40 cellular contexts compared by ENCODE assay signal in genomic region chr12:100808777-100809176, GRCh38. TPM values are rescaled to one million over a fixed set of nuclear protein-coding genes. Genes with fewer than 3 reads are reported as not detected.
"Had no signal": no experiment of that assay in that cellular context is flagged by ENCODE, and none has a peak within 500 bp of the region (broad histone marks: within the 10 kb centered on the region; RNA-seq: fewer than 3 reads in every experiment).

No MANE protein-coding gene starts in this region.

- H3K4me1 Mint-ChIP-seq: activated naive CD4-positive, alpha-beta T cell treated with anti-CD3 and anti-CD28 coated beads, Interleukin-2, amount 10 ng/mL, durations not matched to agents 7 days and 5 days; activated naive CD4-positive, alpha-beta T cell treated with anti-CD3 and anti-CD28 coated beads, Interleukin-2, amount 50 U/mL, for 24 hours; activated naive CD8-positive, alpha-beta T cell treated with anti-CD3 and anti-CD28 coated beads for 36 hours; activated naive CD8-positive, alpha-beta T cell treated with anti-CD3 and anti-CD28 coated beads, Interleukin-2, amount 10 ng/mL, durations not matched to agents 7 days and 5 days; activated naive CD8-positive, alpha-beta T cell treated with anti-CD3 and anti-CD28 coated beads, Interleukin-2, amount 50 U/mL, for 24 hours; activated T-helper 17 cell treated with anti-CD3 and anti-CD28 coated beads, Interleukin-2, amount 50 U/mL, for 72 hours; brain; central memory CD8-positive, alpha-beta T cell had no signal

- H3K9me3 Mint-ChIP-seq: activated T-helper 1 cell treated with anti-CD3 and anti-CD28 coated beads, Interleukin-12 subunit alpha, Interleukin-12 subunit beta, Interleukin-2, Interleukin-4 antibody, amounts not matched to agents 30 ng/mL and 10 ng/mL and 1 ng/mL, durations not matched to agents 14 hours and 24 hours and 36 hours; activated T-helper 2 cell treated with anti-CD3 and anti-CD28 coated beads, Interferon-gamma antibody, Interleukin-2, Interleukin-4, amounts not matched to agents 10 μg/mL and 5 μg/mL and 100 μg/mL, durations not matched to agents 14 hours and 24 hours and 36 hours had no signal

- H3K27me3 Mint-ChIP-seq: activated naive CD4-positive, alpha-beta T cell treated with anti-CD3 and anti-CD28 coated beads, Interleukin-2, amount 10 ng/mL, durations not matched to agents 7 days and 5 days; activated naive CD4-positive, alpha-beta T cell treated with anti-CD3 and anti-CD28 coated beads, Interleukin-2, amount 50 U/mL, for 24 hours; activated naive CD8-positive, alpha-beta T cell treated with anti-CD3 and anti-CD28 coated beads for 36 hours; activated naive CD8-positive, alpha-beta T cell treated with anti-CD3 and anti-CD28 coated beads, Interleukin-2, amount 10 ng/mL, durations not matched to agents 7 days and 5 days; activated naive CD8-positive, alpha-beta T cell treated with anti-CD3 and anti-CD28 coated beads, Interleukin-2, amount 50 U/mL, for 24 hours; activated T-cell treated with anti-CD3 and anti-CD28 coated beads, Interleukin-2, amount 50 U/mL, for 24 hours; central memory CD8-positive, alpha-beta T cell had no signal

- H3K27ac ChIP-seq: adrenal gland, ascending aorta, body of pancreas, brain microvascular endothelial cell, breast epithelium, cardiac muscle cell had no signal

- H3K27me3 ChIP-seq: adrenal gland, ascending aorta, body of pancreas, brain microvascular endothelial cell, breast epithelium, cardiac muscle cell had no signal

- H3K4me3 ChIP-seq: adrenal gland, ascending aorta, body of pancreas, breast epithelium, cardiac muscle cell had no signal

- H3K9me3 ChIP-seq: adrenal gland, body of pancreas, breast epithelium had no signal

- H3K36me3 ChIP-seq: adrenal gland, ascending aorta, brain microvascular endothelial cell, breast epithelium, cardiac muscle cell had no signal

- ATAC-seq: activated naive CD4-positive, alpha-beta T cell treated with anti-CD3 and anti-CD28 coated beads, Interleukin-2, amount 50 U/mL, for 72 hours; activated naive CD8-positive, alpha-beta T cell treated with anti-CD3 and anti-CD28 coated beads, Interleukin-2, amount 50 U/mL, for 24 hours; activated T-cell treated with anti-CD3 and anti-CD28 coated beads, Interleukin-2, amount 50 U/mL, for 72 hours; activated T-helper 17 cell treated with anti-CD3 and anti-CD28 coated beads, Interleukin-2, amount 50 U/mL, for 72 hours; body of pancreas had no signal

- H3K4me1 ChIP-seq: adrenal gland, ascending aorta, body of pancreas, breast epithelium had no signal

- H3K4me3 Mint-ChIP-seq: activated naive CD4-positive, alpha-beta T cell treated with anti-CD3 and anti-CD28 coated beads for 36 hours; activated naive CD4-positive, alpha-beta T cell treated with anti-CD3 and anti-CD28 coated beads, Interleukin-2, amount 10 ng/mL, durations not matched to agents 7 days and 5 days; activated naive CD4-positive, alpha-beta T cell treated with anti-CD3 and anti-CD28 coated beads, Interleukin-2, amount 50 U/mL, for 24 hours; activated naive CD8-positive, alpha-beta T cell; activated naive CD8-positive, alpha-beta T cell treated with anti-CD3 and anti-CD28 coated beads for 36 hours; activated naive CD8-positive, alpha-beta T cell treated with anti-CD3 and anti-CD28 coated beads, Interleukin-2, amount 10 ng/mL, durations not matched to agents 7 days and 5 days; activated naive CD8-positive, alpha-beta T cell treated with anti-CD3 and anti-CD28 coated beads, Interleukin-2, amount 50 U/mL, for 24 hours; activated T-cell treated with anti-CD3 and anti-CD28 coated beads, Interleukin-2, amount 50 U/mL, for 24 hours; activated T-cell treated with anti-CD3 and anti-CD28 coated beads, Interleukin-2, amount 50 U/mL, for 72 hours; activated T-helper 1 cell treated with anti-CD3 and anti-CD28 coated beads, Interleukin-12 subunit alpha, Interleukin-12 subunit beta, Interleukin-2, Interleukin-4 antibody, amounts not matched to agents 30 ng/mL and 10 ng/mL and 1 ng/mL, durations not matched to agents 14 hours and 24 hours and 36 hours; activated T-helper 17 cell treated with anti-CD3 and anti-CD28 coated beads, Interleukin-2, amount 50 U/mL, for 72 hours; brain; central memory CD8-positive, alpha-beta T cell had no signal

- H3K27ac Mint-ChIP-seq: activated naive CD4-positive, alpha-beta T cell treated with anti-CD3 and anti-CD28 coated beads for 36 hours; activated naive CD4-positive, alpha-beta T cell treated with anti-CD3 and anti-CD28 coated beads, Interleukin-2, amount 10 ng/mL, durations not matched to agents 7 days and 5 days; activated naive CD4-positive, alpha-beta T cell treated with anti-CD3 and anti-CD28 coated beads, Interleukin-2, amount 50 U/mL, for 24 hours; activated naive CD4-positive, alpha-beta T cell treated with anti-CD3 and anti-CD28 coated beads, Interleukin-2, amount 50 U/mL, for 72 hours; activated naive CD8-positive, alpha-beta T cell; activated naive CD8-positive, alpha-beta T cell treated with anti-CD3 and anti-CD28 coated beads for 36 hours; activated naive CD8-positive, alpha-beta T cell treated with anti-CD3 and anti-CD28 coated beads, Interleukin-2, amount 10 ng/mL, durations not matched to agents 7 days and 5 days; activated naive CD8-positive, alpha-beta T cell treated with anti-CD3 and anti-CD28 coated beads, Interleukin-2, amount 50 U/mL, for 24 hours; activated T-cell treated with anti-CD3 and anti-CD28 coated beads, Interleukin-2, amount 50 U/mL, for 24 hours; activated T-cell treated with anti-CD3 and anti-CD28 coated beads, Interleukin-2, amount 50 U/mL, for 72 hours; activated T-helper 1 cell treated with anti-CD3 and anti-CD28 coated beads, Interleukin-12 subunit alpha, Interleukin-12 subunit beta, Interleukin-2, Interleukin-4 antibody, amounts not matched to agents 30 ng/mL and 10 ng/mL and 1 ng/mL, durations not matched to agents 14 hours and 24 hours and 36 hours; activated T-helper 17 cell treated with anti-CD3 and anti-CD28 coated beads, Interleukin-2, amount 50 U/mL, for 72 hours; activated T-helper 2 cell treated with anti-CD3 and anti-CD28 coated beads, Interferon-gamma antibody, Interleukin-2, Interleukin-4, amounts not matched to agents 10 μg/mL and 5 μg/mL and 100 μg/mL, durations not matched to agents 14 hours and 24 hours and 36 hours; brain had no signal

- H3K36me3 Mint-ChIP-seq: activated naive CD4-positive, alpha-beta T cell treated with anti-CD3 and anti-CD28 coated beads, Interleukin-2, amount 10 ng/mL, durations not matched to agents 7 days and 5 days; activated naive CD4-positive, alpha-beta T cell treated with anti-CD3 and anti-CD28 coated beads, Interleukin-2, amount 50 U/mL, for 24 hours; activated naive CD4-positive, alpha-beta T cell treated with anti-CD3 and anti-CD28 coated beads, Interleukin-2, amount 50 U/mL, for 72 hours; activated naive CD8-positive, alpha-beta T cell; activated naive CD8-positive, alpha-beta T cell treated with anti-CD3 and anti-CD28 coated beads for 36 hours; activated naive CD8-positive, alpha-beta T cell treated with anti-CD3 and anti-CD28 coated beads, Interleukin-2, amount 10 ng/mL, durations not matched to agents 7 days and 5 days had no signal

- FAIRE-seq: astrocyte, bronchial epithelial cell, colon had no signal

- DNase-seq: activated effector memory CD4-positive, alpha-beta T cell treated with anti-CD3 and anti-CD28 coated beads, Interleukin-2, amount 50 U/mL, for 16 hours; activated effector memory CD4-positive, alpha-beta T cell treated with Interleukin-2 at 50 U/mL for 16 hours; activated gamma-delta T cell; activated gamma-delta T cell treated with Interleukin-2 at 50 U/mL for 16 hours; activated naive CD4-positive, alpha-beta T cell; activated naive CD4-positive, alpha-beta T cell treated with anti-CD3 and anti-CD28 coated beads for 36 hours; activated naive CD4-positive, alpha-beta T cell treated with anti-CD3 and anti-CD28 coated beads, Interleukin-2, amount 10 ng/mL, durations not matched to agents 7 days and 5 days; activated naive CD4-positive, alpha-beta T cell treated with anti-CD3 and anti-CD28 coated beads, Interleukin-2, amount 50 U/mL, for 16 hours; activated naive CD4-positive, alpha-beta T cell treated with Interleukin-2 at 50 U/mL for 16 hours; activated naive CD8-positive, alpha-beta T cell treated with anti-CD3 and anti-CD28 coated beads for 36 hours; activated naive CD8-positive, alpha-beta T cell treated with anti-CD3 and anti-CD28 coated beads, Interleukin-2, amount 10 ng/mL, durations not matched to agents 7 days and 5 days; activated naive CD8-positive, alpha-beta T cell treated with anti-CD3 and anti-CD28 coated beads, Interleukin-2, amount 50 U/mL, for 24 hours; activated T-cell treated with anti-CD3 and anti-CD28 coated beads, Interleukin-2, amount 50 U/mL, for 1 hour; activated T-cell treated with anti-CD3 and anti-CD28 coated beads, Interleukin-2, amount 50 U/mL, for 24 hours; activated T-cell treated with anti-CD3 and anti-CD28 coated beads, Interleukin-2, amount 50 U/mL, for 48 hours; activated T-cell treated with anti-CD3 and anti-CD28 coated beads, Interleukin-2, amount 50 U/mL, for 72 hours; adrenal gland; amniotic stem cell; amygdala; anterior cingulate cortex; aorta; body of pancreas; brain microvascular endothelial cell; caudate nucleus; central memory CD4-positive, alpha-beta T cell; cerebellar nuclear complex had no signal

RNA-seq across cellular contexts. Expression of gene ANO4, which starts 14.2 kb away (rescaled TPM):
- total RNA-seq: activated naive CD4-positive, alpha-beta T cell treated with anti-CD3 and anti-CD28 coated beads for 36 hours; activated naive CD4-positive, alpha-beta T cell treated with anti-CD3 and anti-CD28 coated beads, Interleukin-2, amount 50 U/mL, for 72 hours; activated naive CD8-positive, alpha-beta T cell treated with anti-CD3 and anti-CD28 coated beads for 36 hours; activated naive CD8-positive, alpha-beta T cell treated with anti-CD3 and anti-CD28 coated beads, Interleukin-2, amount 10 ng/mL, durations not matched to agents 7 days and 5 days; activated T-cell treated with anti-CD3 and anti-CD28 coated beads, Interleukin-2, amount 50 U/mL, for 72 hours; activated T-helper 1 cell treated with anti-CD3 and anti-CD28 coated beads, Interleukin-12 subunit alpha, Interleukin-12 subunit beta, Interleukin-2, Interleukin-4 antibody, amounts not matched to agents 30 ng/mL and 10 ng/mL and 1 ng/mL, durations not matched to agents 14 hours and 24 hours and 36 hours; activated T-helper 17 cell treated with anti-CD3 and anti-CD28 coated beads, Interleukin-2, amount 50 U/mL, for 72 hours; activated T-helper 2 cell treated with anti-CD3 and anti-CD28 coated beads, Interferon-gamma antibody, Interleukin-2, Interleukin-4, amounts not matched to agents 10 μg/mL and 5 μg/mL and 100 μg/mL, durations not matched to agents 14 hours and 24 hours and 36 hours had no signal
- polyA plus RNA-seq: aorta had no signal
